1 cellular context compared by ENCODE assay signal in genomic region chr2:232097758-232098157, GRCh38.
TF ChIP-seq lines count a peak whose summit lies in the region.

No MANE protein-coding gene starts in this region.

TF ChIP-seq in WTC11, 78 proteins besides CTCF, POLR2A, EP300 and RAD21 (continued from another document):
- no peak for TF ChIP-seq ERG (CRISPR knock-in tag; IDR thresholded peaks at IDR 0.05)
- TF ChIP-seq ELF4 (CRISPR knock-in tag; IDR thresholded peaks at IDR 0.05; ENCODE audit: low read depth) = no peak
- no peak for TF ChIP-seq MLX (CRISPR knock-in tag; IDR thresholded peaks at IDR 0.05)
- no peak for TF ChIP-seq GABPB1 (CRISPR knock-in tag; IDR thresholded peaks at IDR 0.05)
- no peak for TF ChIP-seq MYBL2 (CRISPR knock-in tag; IDR thresholded peaks at IDR 0.05)
- no peak for TF ChIP-seq ZNF396 (CRISPR knock-in tag; IDR thresholded peaks at IDR 0.05; ENCODE audit: borderline replicate concordance)
- no peak for TF ChIP-seq PRRX2 (CRISPR knock-in tag; IDR thresholded peaks at IDR 0.05)
